Comparison of ENCODE assay signal across 25 cellular contexts in genomic region chr5:74281191-74281590, GRCh38.
DNase-seq lines count a peak whose midpoint lies in the region; ATAC-seq, FAIRE-seq and TF ChIP-seq lines count a peak whose summit lies in the region.
"Had no signal": no experiment of that assay in that cellular context is flagged by ENCODE, and none has a peak within 500 bp of the region (broad histone marks: within the 10 kb centered on the region; RNA-seq: fewer than 3 reads in every experiment).

No MANE protein-coding gene starts in this region.

- H3K4me3 ChIP-seq in astrocyte (ENCODE audit: insufficient read depth, low read depth, low read length) (no peak overlapping the region), neuronal stem cell (ENCODE audit: low read length in 2 of 2) (no peak overlapping the region), pancreas (no peak overlapping the region), smooth muscle cell (no peak overlapping the region)
- H3K4me3 ChIP-seq: adrenal gland, hepatocyte, lower lobe of right lung, PC-9, SK-N-MC had no signal

- FAIRE-seq in astrocyte (lab: Jason Lieb, UNC): no peak
- FAIRE-seq in pancreas (lab: Jason Lieb, UNC): no peak
- FAIRE-seq: endothelial cell of umbilical vein, islet of Langerhans had no signal

- H3K36me3 Mint-ChIP-seq in astrocyte (ENCODE audit: low read depth, unreplicated experiment): no peaks in the 10 kb centered on the region
- H3K36me3 Mint-ChIP-seq: CD8-positive, alpha-beta T cell had no signal

- ATAC-seq in pancreas: no peak
- ATAC-seq in HG02588 (IDR thresholded peaks at IDR 0.05; ENCODE audit: unreplicated experiment): no peak
- ATAC-seq: activated CD8-positive, alpha-beta T cell treated with anti-CD3 and anti-CD28 coated beads for 36 hours; CD8-positive, alpha-beta T cell; lower lobe of right lung; right cardiac atrium had no signal

- no peaks in the 10 kb centered on the region for H3K9me3 Mint-ChIP-seq in astrocyte (ENCODE audit: unreplicated experiment)
- H3K9me3 Mint-ChIP-seq: activated B cell treated with CpG ODN at 0.5 μM for 24 hours; activated CD8-positive, alpha-beta T cell treated with anti-CD3 and anti-CD28 coated beads for 36 hours; CD8-positive, alpha-beta T cell had no signal

- H2BK120ac ChIP-seq in neuronal stem cell (ENCODE audit: low read depth, low read length): no peak overlapping the region

- no peaks in the 10 kb centered on the region for H3K27me3 ChIP-seq in astrocyte (ENCODE audit: insufficient read depth, low read length)
- H3K27me3 ChIP-seq in neuronal stem cell (ENCODE audit: control insufficient read depth in 3 of 3, insufficient read depth in 3 of 3, low read depth in 1 of 3, low read length in 3 of 3): peaks cover 0 to 5% (median 0%) of the 10 kb centered on the region in 3 experiments
- H3K27me3 ChIP-seq in pancreas: no peaks in the 10 kb centered on the region
- no peaks in the 10 kb centered on the region for H3K27me3 ChIP-seq in smooth muscle cell (ENCODE audit: low read depth)
- H3K27me3 ChIP-seq: adrenal gland, hepatocyte had no signal

- H3K18ac ChIP-seq in neuronal stem cell (ENCODE audit: low read length): no peak overlapping the region

- H3K27me3 Mint-ChIP-seq in astrocyte (ENCODE audit: low read depth, unreplicated experiment): no peaks in the 10 kb centered on the region

- no peak overlapping the region for H4K8ac ChIP-seq in neuronal stem cell (ENCODE audit: low read depth, low read length)

- H3K23ac ChIP-seq in neuronal stem cell (ENCODE audit: low read depth, low read length, poor library complexity): no peak overlapping the region

- H3K4me1 ChIP-seq in astrocyte (ENCODE audit: insufficient read depth, low read length) (no peaks in the 10 kb centered on the region), neuronal stem cell (ENCODE audit: control insufficient read depth in 2 of 2, insufficient read depth in 1 of 2, low read depth in 1 of 2, low read length in 2 of 2) (peaks cover 4 to 5% of the 10 kb centered on the region in 2 donors), pancreas (no peaks in the 10 kb centered on the region), smooth muscle cell (ENCODE audit: low read depth) (no peaks in the 10 kb centered on the region)

- no peak overlapping the region for H3K4ac ChIP-seq in neuronal stem cell (ENCODE audit: low read length)

- H2AFZ ChIP-seq in astrocyte (ENCODE audit: low read depth, low read length) (no peak overlapping the region), neuronal stem cell (ENCODE audit: low read length) (peak overlapping the region; percentile 19), smooth muscle cell (ENCODE audit: low read depth) (no peak overlapping the region)
- H2AFZ ChIP-seq: hepatocyte, PC-9 had no signal

- H4K20me1 ChIP-seq in astrocyte (ENCODE audit: insufficient read depth, low read length) (no peaks in the 10 kb centered on the region), smooth muscle cell (ENCODE audit: low read depth) (no peaks in the 10 kb centered on the region)

- no peak overlapping the region for H3K4me3 Mint-ChIP-seq in astrocyte (ENCODE audit: unreplicated experiment)
- H3K4me3 Mint-ChIP-seq: activated B cell treated with CpG ODN at 0.5 μM for 24 hours; activated CD8-positive, alpha-beta T cell treated with anti-CD3 and anti-CD28 coated beads for 36 hours; CD8-positive, alpha-beta T cell had no signal

- no CpG with 5 or more reads among the region's 6 CpGs for WGBS in neuronal stem cell (ENCODE audit: extremely low coverage in 2 of 2, insufficient read length in 2 of 2, insufficient replicate concordance in 1 of 2), 2 donors
- WGBS in pancreas, 2 donors: 67 to 77% methylated on average over 6 of the region's 6 CpGs
- 56% methylated on average over 6 of the region's 6 CpGs for WGBS in smooth muscle cell (ENCODE audit: low lambda C conversion rate)

- H2BK12ac ChIP-seq in neuronal stem cell (ENCODE audit: low read length): no peak overlapping the region

- H3K9ac ChIP-seq in astrocyte (ENCODE audit: low read length) (no peak overlapping the region), neuronal stem cell (ENCODE audit: low read depth, low read length, poor library complexity) (no peak overlapping the region), smooth muscle cell (ENCODE audit: low read depth) (no peak overlapping the region)

- no peak overlapping the region for H2BK5ac ChIP-seq in neuronal stem cell (ENCODE audit: low read length)

- H4K91ac ChIP-seq in neuronal stem cell (ENCODE audit: low read depth, low read length, poor library complexity): no peak overlapping the region

- DNase-seq in LHCN-M2 (ENCODE audit: low read depth): peak; percentile 68
- DNase-seq in NCI-H524 (lab: John Stamatoyannopoulos, UW): peak; percentile 75 to 84
- DNase-seq in astrocyte (ENCODE audit: low read depth): no peak
- DNase-seq in neuronal stem cell (ENCODE audit: low spot score): no peak
- DNase-seq in pancreas: no peak
- DNase-seq in smooth muscle cell (lab: John Stamatoyannopoulos, UW; ENCODE audit: unreplicated experiment): no peak
- no peak for DNase-seq in D341Med (ENCODE audit: low spot score)
- DNase-seq: activated B cell treated with CpG ODN at 0.5 μM for 24 hours; activated CD8-positive, alpha-beta T cell treated with anti-CD3 and anti-CD28 coated beads for 36 hours; activated T-cell treated with anti-CD3 and anti-CD28 coated beads, Interleukin-2, amount 50 U/mL, for 1 hour; adrenal gland; CD8-positive, alpha-beta T cell; dermis blood vessel endothelial cell; H7; lower lobe of right lung; NCI-H187; NCI-H510A treated with DMSO at 0.1 percent for 48 hours; PC-9; right cardiac atrium; stimulated activated CD4-positive, alpha-beta T cell treated with anti-CD3 and anti-CD28 coated beads, Interleukin-15, amount 100 ng/mL, for 24 hours had no signal

- H3K79me2 ChIP-seq in astrocyte (ENCODE audit: insufficient read depth, low read length) (no peaks in the 10 kb centered on the region), smooth muscle cell (ENCODE audit: low read depth) (no peaks in the 10 kb centered on the region)
- H3K79me2 ChIP-seq: hepatocyte had no signal

- H2AK5ac ChIP-seq in neuronal stem cell (ENCODE audit: low read depth, low read length): no peak overlapping the region

- H3K79me1 ChIP-seq in neuronal stem cell (ENCODE audit: low read depth, low read length): no peaks in the 10 kb centered on the region

- H3F3A ChIP-seq in smooth muscle cell (ENCODE audit: low read depth): no peaks in the 10 kb centered on the region

- H2BK15ac ChIP-seq in neuronal stem cell (ENCODE audit: low read length): peak overlapping the region; percentile 24

- H3K4me1 Mint-ChIP-seq in astrocyte (ENCODE audit: low read depth, unreplicated experiment): peaks cover 15% of the 10 kb centered on the region
- H3K4me1 Mint-ChIP-seq: activated B cell treated with CpG ODN at 0.5 μM for 24 hours had no signal

- intact Hi-C loops in pancreas (cut with DNase I): no loop called here

- H3K27ac ChIP-seq in astrocyte (ENCODE audit: low read depth, low read length): no peak overlapping the region
- no peak overlapping the region for H3K27ac ChIP-seq in neuronal stem cell (replicated peaks; ENCODE audit: low read length)
- H3K27ac ChIP-seq in pancreas: no peak overlapping the region
- no peak overlapping the region for H3K27ac ChIP-seq in smooth muscle cell (ENCODE audit: low read depth)
- H3K27ac ChIP-seq: adrenal gland, hepatocyte, lower lobe of right lung, PC-9, SK-N-MC had no signal

- H3K36me3 ChIP-seq in astrocyte (ENCODE audit: insufficient read depth, low read length) (no peaks in the 10 kb centered on the region), neuronal stem cell (replicated peaks in 1 of 2; ENCODE audit: control insufficient read depth in 2 of 2, insufficient read depth in 2 of 2, low read length in 2 of 2) (no peaks in the 10 kb centered on the region), pancreas (no peaks in the 10 kb centered on the region), smooth muscle cell (ENCODE audit: low read depth) (no peaks in the 10 kb centered on the region)
- H3K36me3 ChIP-seq: adrenal gland, lower lobe of right lung had no signal

- H3K9me3 ChIP-seq in astrocyte (ENCODE audit: insufficient read depth, low read depth, low read length) (no peaks in the 10 kb centered on the region), neuronal stem cell (replicated peaks in 1 of 2; ENCODE audit: control insufficient read depth in 2 of 2, insufficient read depth in 1 of 2, low read depth in 1 of 2, low read length in 2 of 2) (peaks cover 0 to 3% of the 10 kb centered on the region in 2 donors), pancreas (no peaks in the 10 kb centered on the region), smooth muscle cell (replicated peaks; ENCODE audit: low read depth) (no peaks in the 10 kb centered on the region)
- H3K9me3 ChIP-seq: adrenal gland, lower lobe of right lung had no signal

- H3K4me2 ChIP-seq in astrocyte (ENCODE audit: low read length): no peak overlapping the region
- no peak overlapping the region for H3K4me2 ChIP-seq in neuronal stem cell (ENCODE audit: insufficient read depth, low read length, poor library complexity, severe bottlenecking)
- no peak overlapping the region for H3K4me2 ChIP-seq in smooth muscle cell
- H3K4me2 ChIP-seq: hepatocyte, PC-9 had no signal

- no peak for TF ChIP-seq CTCF in astrocyte (IDR thresholded peaks at IDR 0.05; ENCODE audit: insufficient read depth, low read depth, low read length)
- no peak for TF ChIP-seq CTCF in pancreas (IDR thresholded peaks at IDR 0.05)
- no peak for TF ChIP-seq CTCF in smooth muscle cell (IDR thresholded peaks at IDR 0.05; ENCODE audit: borderline replicate concordance, insufficient read depth, poor library complexity, severe bottlenecking)

- no peak overlapping the region for H3K14ac ChIP-seq in neuronal stem cell (ENCODE audit: low read length)

- peak overlapping the region; percentile 48 for H3K27ac Mint-ChIP-seq in astrocyte (ENCODE audit: unreplicated experiment)
- H3K27ac Mint-ChIP-seq: activated B cell treated with CpG ODN at 0.5 μM for 24 hours; activated CD8-positive, alpha-beta T cell treated with anti-CD3 and anti-CD28 coated beads for 36 hours; CD8-positive, alpha-beta T cell had no signal

Comparison
In these comparisons a context has a peak if more than half of its experiments do, and no peak if none do; other contexts are left out.
1. DNase-seq: peak in LHCN-M2 (single experiment) and NCI-H524 (2 of 2); none in astrocyte (single experiment), neuronal stem cell (single experiment), pancreas (0 of 6), smooth muscle cell (single experiment) and D341Med (single experiment).